In genomic region chr20:47150403-47151152, GRCh38 we compare ENCODE assay signal across 8 cellular contexts.
DNase-seq lines count a peak whose midpoint lies in the region; ATAC-seq and TF ChIP-seq lines count a peak whose summit lies in the region.

No MANE protein-coding gene starts in this region.

- H3K36me3 Mint-ChIP-seq in activated naive CD4-positive, alpha-beta T cell treated with anti-CD3 and anti-CD28 coated beads, Interleukin-2, amount 50 U/mL, for 72 hours: no peaks in the 10 kb centered on the region
- H3K36me3 Mint-ChIP-seq in natural killer cell: no peaks in the 10 kb centered on the region

- intact Hi-C loops in natural killer cell (cut with micrococcal nuclease): no loop called here

- peak in 1 of 2 donors; percentile 14 for DNase-seq in activated naive CD4-positive, alpha-beta T cell treated with anti-CD3 and anti-CD28 coated beads, Interleukin-2, amount 50 U/mL, for 72 hours (ENCODE audit: low spot score in 2 of 2)
- DNase-seq in activated naive CD4-positive, alpha-beta T cell (lab: John Stamatoyannopoulos, UW): no peak
- DNase-seq in NCI-H1092 treated with DMSO at 0.1 percent for 48 hours (lab: John Stamatoyannopoulos, UW) (peak; percentile 69), SW 1271 (lab: John Stamatoyannopoulos, UW) (peak; percentile 21 to 68), fibroblast of gingiva (ENCODE audit: low read depth) (peak; percentile 60), natural killer cell (no peak)

- H3K27me3 Mint-ChIP-seq in natural killer cell (ENCODE audit: low read depth in 2 of 2): peaks cover 11 to 14% of the 10 kb centered on the region in 2 donors

- no peak overlapping the region for H3K4me3 Mint-ChIP-seq in natural killer cell

- no peaks in the 10 kb centered on the region for H3K9me3 Mint-ChIP-seq in activated naive CD4-positive, alpha-beta T cell treated with anti-CD3 and anti-CD28 coated beads, Interleukin-2, amount 50 U/mL, for 72 hours
- no peaks in the 10 kb centered on the region for H3K9me3 Mint-ChIP-seq in natural killer cell

- no peak overlapping the region for H3K27ac Mint-ChIP-seq in activated naive CD4-positive, alpha-beta T cell treated with anti-CD3 and anti-CD28 coated beads, Interleukin-2, amount 50 U/mL, for 72 hours
- no peak overlapping the region for H3K27ac Mint-ChIP-seq in natural killer cell

- TF ChIP-seq CTCF in natural killer cell (IDR thresholded peaks at IDR 0.05): no peak

- H3K4me1 Mint-ChIP-seq in natural killer cell: peaks cover 6 to 7% of the 10 kb centered on the region in 2 donors

- ATAC-seq in activated naive CD4-positive, alpha-beta T cell treated with anti-CD3 and anti-CD28 coated beads, Interleukin-2, amount 50 U/mL, for 72 hours: peak; percentile 48 to 77
- ATAC-seq in natural killer cell (peak; percentile 66 to 79 (median 71)), GM19455 (IDR thresholded peaks at IDR 0.05; ENCODE audit: unreplicated experiment) (no peak), HG03196 (IDR thresholded peaks at IDR 0.05; ENCODE audit: unreplicated experiment) (no peak)

Comparison
In these comparisons a context has a peak if more than half of its experiments do, and no peak if none do; other contexts are left out.
1. ATAC-seq: peak in activated naive CD4-positive, alpha-beta T cell treated with anti-CD3 and anti-CD28 coated beads, Interleukin-2, amount 50 U/mL, for 72 hours (2 of 2) and natural killer cell (3 of 3); none in GM19455 (single experiment) and HG03196 (single experiment).
2. DNase-seq: peak in NCI-H1092 treated with DMSO at 0.1 percent for 48 hours (single experiment), SW 1271 (2 of 2) and fibroblast of gingiva (single experiment); none in activated naive CD4-positive, alpha-beta T cell (0 of 4) and natural killer cell (single experiment).